Comparison of ENCODE assay signal across 8 cellular contexts in genomic region chr14:73491256-73491976, GRCh38. TPM values are rescaled to one million over a fixed set of nuclear protein-coding genes. Genes with fewer than 3 reads are reported as not detected.
A peak's percentile ranks its signal among the peaks of the same experiment; 100 is the strongest.
DNase-seq lines count a peak whose midpoint lies in the region; ATAC-seq lines count a peak whose summit lies in the region.

No MANE protein-coding gene starts in this region.

- no peaks in the 10 kb centered on the region for H3K9me3 ChIP-seq in muscle layer of colon (ENCODE audit: low read length)

- peaks cover 42% of the 10 kb centered on the region for H3K36me3 Mint-ChIP-seq in effector memory CD8-positive, alpha-beta T cell (ENCODE audit: insufficient read depth)

- no peaks in the 10 kb centered on the region for H3K27me3 Mint-ChIP-seq in effector memory CD8-positive, alpha-beta T cell

- peak overlapping the region; percentile 50 to 68 for H3K4me3 ChIP-seq in muscle layer of colon (ENCODE audit: low read depth in 1 of 2, low read length in 2 of 2)

- no peaks in the 10 kb centered on the region for H3K27me3 ChIP-seq in muscle layer of colon (ENCODE audit: control insufficient read depth in 1 of 2, insufficient read depth in 2 of 2, low read length in 2 of 2)

- peak overlapping the region; percentile 89 for H3K4me3 Mint-ChIP-seq in effector memory CD8-positive, alpha-beta T cell

- H3K36me3 ChIP-seq in muscle layer of colon (ENCODE audit: insufficient read depth, low read length) = no peaks in the 10 kb centered on the region

- H3K27ac ChIP-seq in muscle layer of colon (ENCODE audit: low read depth, low read length) = peak overlapping the region; percentile 82

- H3K9me3 Mint-ChIP-seq in effector memory CD8-positive, alpha-beta T cell = no peaks in the 10 kb centered on the region

- ATAC-seq in GM18861 (IDR thresholded peaks at IDR 0.05; ENCODE audit: unreplicated experiment) (peak; percentile 32), HG03095 (IDR thresholded peaks at IDR 0.05; ENCODE audit: unreplicated experiment) (peak; percentile 50)
- peak; percentile 81 for ATAC-seq in effector memory CD8-positive, alpha-beta T cell (replicated peaks)

- peak overlapping the region; percentile 33 for H3K9ac ChIP-seq in muscle layer of colon (ENCODE audit: low read length)

- peaks cover 22% of the 10 kb centered on the region for H3K4me1 ChIP-seq in muscle layer of colon (ENCODE audit: insufficient read depth, low read length)

- DNase-seq in A172 (ENCODE audit: low spot score) = peak; percentile 42
- DNase-seq in NCI-H510A (lab: John Stamatoyannopoulos, UW) = peak; percentile 73
- DNase-seq in activated CD8-positive, alpha-beta memory T cell treated with anti-CD3 and anti-CD28 coated beads for 24 hours = peak; percentile 85
- peak; percentile 63 to 73 (median 71) for DNase-seq in effector memory CD8-positive, alpha-beta T cell
- DNase-seq in stimulated activated CD8-positive, alpha-beta memory T cell treated with anti-CD3 and anti-CD28 coated beads, Interleukin-7, amount 100 ng/mL, for 4 hours (ENCODE audit: low read depth in 2 of 2) = peak; percentile 29 to 68

- H3K27ac Mint-ChIP-seq in effector memory CD8-positive, alpha-beta T cell = peak overlapping the region; percentile 91 to 94

- peaks cover 35 to 39% of the 10 kb centered on the region in 2 donors for H3K4me1 Mint-ChIP-seq in effector memory CD8-positive, alpha-beta T cell (ENCODE audit: low read depth in 2 of 2)

RNA-seq across cellular contexts. Expression of gene RIOX1, which starts 0.7 kb away (rescaled TPM):
- total RNA-seq in A172 (2014; rRNA removed; shearing (Covaris generic)) = 13.3 and 15.1 TPM in 2 replicates

RNA-seq across cellular contexts. Expression of gene NUMB, which starts 33.1 kb away (rescaled TPM):
- 19.8 and 26.9 TPM in 2 replicates for total RNA-seq in A172 (2014; rRNA removed; shearing (Covaris generic))

RNA-seq across cellular contexts. Expression of gene ACOT1, which starts 45.5 kb away (rescaled TPM):
- 1.1 and 4.3 TPM in 2 replicates for total RNA-seq in A172 (2014; rRNA removed; shearing (Covaris generic))

Comparison
In these comparisons a context has a peak if more than half of its experiments do, and no peak if none do; other contexts are left out.
1. Peak in every context shown above with its lines: DNase-seq, ATAC-seq, H3K4me3 ChIP-seq and H3K27ac ChIP-seq.